Comparison of ENCODE assay signal across 29 cellular contexts in genomic region chr4:73011629-73011985, GRCh38.
"Had no signal": no experiment of that assay in that cellular context is flagged by ENCODE, and none has a peak within 500 bp of the region (broad histone marks: within the 10 kb centered on the region; RNA-seq: fewer than 3 reads in every experiment).

No MANE protein-coding gene starts in this region.

- H3K27ac Mint-ChIP-seq: activated CD4-positive, alpha-beta memory T cell treated with anti-CD3 and anti-CD28 coated beads for 36 hours; activated CD4-positive, alpha-beta T cell treated with anti-CD3 and anti-CD28 coated beads for 36 hours; activated CD4-positive, alpha-beta T cell treated with anti-CD3 and anti-CD28 coated beads, Interleukin-2, amount 10 ng/mL, durations not matched to agents 24 days and 14 days; activated CD8-positive, alpha-beta memory T cell treated with anti-CD3 and anti-CD28 coated beads, Interleukin-2, amount 10 ng/mL, durations not matched to agents 7 days and 5 days; activated CD8-positive, alpha-beta T cell treated with anti-CD3 and anti-CD28 coated beads, Interleukin-2, amount 10 ng/mL, durations not matched to agents 7 days and 5 days; activated naive CD4-positive, alpha-beta T cell treated with anti-CD3 and anti-CD28 coated beads for 36 hours; activated naive CD4-positive, alpha-beta T cell treated with anti-CD3 and anti-CD28 coated beads, Interleukin-2, amount 50 U/mL, for 24 hours; activated naive CD8-positive, alpha-beta T cell treated with anti-CD3 and anti-CD28 coated beads, Interleukin-2, amount 10 ng/mL, durations not matched to agents 7 days and 5 days; activated T-helper 1 cell treated with anti-CD3 and anti-CD28 coated beads, Interleukin-12 subunit alpha, Interleukin-12 subunit beta, Interleukin-2, Interleukin-4 antibody, amounts not matched to agents 30 ng/mL and 10 ng/mL and 1 ng/mL, durations not matched to agents 14 hours and 24 hours and 36 hours; activated T-helper 2 cell treated with anti-CD3 and anti-CD28 coated beads, Interferon-gamma antibody, Interleukin-2, Interleukin-4, amounts not matched to agents 10 μg/mL and 5 μg/mL and 100 μg/mL, durations not matched to agents 14 hours and 24 hours and 36 hours had no signal

- H3K4me1 Mint-ChIP-seq: activated CD4-positive, alpha-beta T cell treated with anti-CD3 and anti-CD28 coated beads for 36 hours; activated CD4-positive, alpha-beta T cell treated with anti-CD3 and anti-CD28 coated beads, Interleukin-2, amount 10 ng/mL, durations not matched to agents 24 days and 14 days; activated CD8-positive, alpha-beta memory T cell treated with anti-CD3 and anti-CD28 coated beads, Interleukin-2, amount 10 ng/mL, durations not matched to agents 7 days and 5 days; activated naive CD4-positive, alpha-beta T cell treated with anti-CD3 and anti-CD28 coated beads, Interleukin-2, amount 50 U/mL, for 24 hours had no signal

- DNase-seq: activated CD4-positive, alpha-beta memory T cell treated with anti-CD3 and anti-CD28 coated beads for 36 hours; activated CD4-positive, alpha-beta T cell treated with anti-CD3 and anti-CD28 coated beads for 36 hours; activated CD4-positive, alpha-beta T cell treated with anti-CD3 and anti-CD28 coated beads, Interleukin-2, amount 10 ng/mL, durations not matched to agents 24 days and 14 days; activated CD4-positive, CD25-positive, alpha-beta regulatory T cell; activated CD4-positive, CD25-positive, alpha-beta regulatory T cell treated with anti-CD3 and anti-CD28 coated beads, Interleukin-2, amount 50 U/mL, for 72 hours; activated CD8-positive, alpha-beta memory T cell treated with anti-CD3 and anti-CD28 coated beads, Interleukin-2, amount 10 ng/mL, durations not matched to agents 7 days and 5 days; activated CD8-positive, alpha-beta memory T cell treated with anti-CD3 and anti-CD28 coated beads, Interleukin-2, amount 50 U/mL, for 4 hours; activated CD8-positive, alpha-beta T cell treated with anti-CD3 and anti-CD28 coated beads, Interleukin-2, amount 10 ng/mL, durations not matched to agents 7 days and 5 days; activated effector memory CD4-positive, alpha-beta T cell treated with anti-CD3 and anti-CD28 coated beads, Interleukin-2, amount 50 U/mL, for 16 hours; activated naive CD4-positive, alpha-beta T cell treated with anti-CD3 and anti-CD28 coated beads for 36 hours; activated naive CD8-positive, alpha-beta T cell treated with anti-CD3 and anti-CD28 coated beads, Interleukin-2, amount 10 ng/mL, durations not matched to agents 7 days and 5 days; activated T-cell treated with anti-CD3 and anti-CD28 coated beads, Interleukin-2, amount 50 U/mL, for 1 hour; activated T-cell treated with anti-CD3 and anti-CD28 coated beads, Interleukin-2, amount 50 U/mL, for 48 hours; amniotic stem cell; anterior cingulate cortex; body of pancreas; caudate nucleus; colonic mucosa; effector CD8-positive, alpha-beta T cell; esophagus squamous epithelium; foreskin melanocyte; T-helper 2 cell had no signal

- H3K27me3 ChIP-seq: body of pancreas, colonic mucosa, esophagus squamous epithelium, gastroesophageal sphincter had no signal

- FAIRE-seq: endometrium, endothelial cell of umbilical vein had no signal

- H3K4me1 ChIP-seq: body of pancreas, colonic mucosa, esophagus squamous epithelium, gastroesophageal sphincter had no signal

- H3K9me3 ChIP-seq: body of pancreas, colonic mucosa, gastroesophageal sphincter had no signal

- ATAC-seq: activated CD4-positive, alpha-beta T cell treated with anti-CD3 and anti-CD28 coated beads for 36 hours; activated CD8-positive, alpha-beta memory T cell treated with anti-CD3 and anti-CD28 coated beads, Interleukin-2, amount 10 ng/mL, durations not matched to agents 7 days and 5 days; activated CD8-positive, alpha-beta T cell treated with anti-CD3 and anti-CD28 coated beads, Interleukin-2, amount 10 ng/mL, durations not matched to agents 7 days and 5 days; body of pancreas; gastroesophageal sphincter had no signal

- H3K27ac ChIP-seq: body of pancreas, colonic mucosa, epithelial cell of prostate, esophagus squamous epithelium, gastroesophageal sphincter had no signal

- H3K36me3 ChIP-seq: colonic mucosa, esophagus squamous epithelium, gastroesophageal sphincter had no signal

- H3K36me3 Mint-ChIP-seq: activated CD8-positive, alpha-beta memory T cell treated with anti-CD3 and anti-CD28 coated beads, Interleukin-2, amount 10 ng/mL, durations not matched to agents 7 days and 5 days had no signal

- H3K9me3 Mint-ChIP-seq: activated CD4-positive, alpha-beta T cell treated with anti-CD3 and anti-CD28 coated beads, Interleukin-2, amount 10 ng/mL, durations not matched to agents 24 days and 14 days; activated T-helper 1 cell treated with anti-CD3 and anti-CD28 coated beads, Interleukin-12 subunit alpha, Interleukin-12 subunit beta, Interleukin-2, Interleukin-4 antibody, amounts not matched to agents 30 ng/mL and 10 ng/mL and 1 ng/mL, durations not matched to agents 14 hours and 24 hours and 36 hours had no signal

- H3K4me3 Mint-ChIP-seq: activated CD4-positive, alpha-beta memory T cell treated with anti-CD3 and anti-CD28 coated beads for 36 hours; activated CD4-positive, alpha-beta T cell treated with anti-CD3 and anti-CD28 coated beads for 36 hours; activated CD4-positive, alpha-beta T cell treated with anti-CD3 and anti-CD28 coated beads, Interleukin-2, amount 10 ng/mL, durations not matched to agents 24 days and 14 days; activated CD8-positive, alpha-beta memory T cell treated with anti-CD3 and anti-CD28 coated beads, Interleukin-2, amount 10 ng/mL, durations not matched to agents 7 days and 5 days; activated CD8-positive, alpha-beta T cell treated with anti-CD3 and anti-CD28 coated beads, Interleukin-2, amount 10 ng/mL, durations not matched to agents 7 days and 5 days; activated naive CD4-positive, alpha-beta T cell treated with anti-CD3 and anti-CD28 coated beads for 36 hours; activated naive CD4-positive, alpha-beta T cell treated with anti-CD3 and anti-CD28 coated beads, Interleukin-2, amount 50 U/mL, for 24 hours; activated naive CD8-positive, alpha-beta T cell treated with anti-CD3 and anti-CD28 coated beads, Interleukin-2, amount 10 ng/mL, durations not matched to agents 7 days and 5 days; activated T-helper 1 cell treated with anti-CD3 and anti-CD28 coated beads, Interleukin-12 subunit alpha, Interleukin-12 subunit beta, Interleukin-2, Interleukin-4 antibody, amounts not matched to agents 30 ng/mL and 10 ng/mL and 1 ng/mL, durations not matched to agents 14 hours and 24 hours and 36 hours had no signal

- H3K4me3 ChIP-seq: body of pancreas, colonic mucosa, esophagus squamous epithelium, gastroesophageal sphincter had no signal
